In genomic region chr4:52037730-52038108, GRCh38 we compare ENCODE assay signal across 8 cellular contexts. TPM values are rescaled to one million over a fixed set of nuclear protein-coding genes. Genes with fewer than 3 reads are reported as not detected.
A peak's percentile ranks its signal among the peaks of the same experiment; 100 is the strongest.
DNase-seq lines count a peak whose midpoint lies in the region; ATAC-seq lines count a peak whose summit lies in the region.

No MANE protein-coding gene starts in this region.

- H3K9ac ChIP-seq in muscle layer of colon (ENCODE audit: low read length), result peak overlapping the region; percentile 49

- ATAC-seq in GM21367 (IDR thresholded peaks at IDR 0.05; ENCODE audit: unreplicated experiment) (peak; percentile 55), HG03521 (IDR thresholded peaks at IDR 0.05; ENCODE audit: unreplicated experiment) (peak; percentile 43), T-cell (replicated peaks in 1 of 4) (peak; percentile 52 to 68 (median 60))

- H3K9me3 Mint-ChIP-seq in T-cell, result no peaks in the 10 kb centered on the region

- POLR2A ChIA-PET in T-cell (lab: Charles Lee), result no interaction called here

- H3K4me3 ChIP-seq in esophagus (ENCODE audit: low read depth in 1 of 2, low read length in 2 of 2) (peak overlapping the region; percentile 61 to 64), muscle layer of colon (ENCODE audit: low read depth in 1 of 2, low read length in 2 of 2) (peak overlapping the region; percentile 75 to 78), urinary bladder (ENCODE audit: low read depth, low read length) (peak overlapping the region; percentile 97)

- no peaks in the 10 kb centered on the region for H3K36me3 Mint-ChIP-seq in T-cell

- H3K27ac ChIP-seq in esophagus (ENCODE audit: low read depth in 2 of 2, low read length in 1 of 2) (peak overlapping the region; percentile 61 to 81), muscle layer of colon (ENCODE audit: low read depth, low read length) (peak overlapping the region; percentile 76), urinary bladder (ENCODE audit: low read depth) (peak overlapping the region; percentile 32)

- H3K4me1 ChIP-seq in esophagus (ENCODE audit: control insufficient read depth in 2 of 2, insufficient read depth in 2 of 2, low read length in 1 of 2) (no peaks in the 10 kb centered on the region), muscle layer of colon (ENCODE audit: insufficient read depth, low read length) (peaks cover 19% of the 10 kb centered on the region), urinary bladder (ENCODE audit: insufficient read depth) (peaks cover 2% of the 10 kb centered on the region)

- DNase-seq in ELR (ENCODE audit: low read depth) (peak; percentile 41), T-cell (peak in 6 of 34 experiments; percentile 1 to 21 (median 6)), KG1 (lab: John Stamatoyannopoulos, UW) (no peak)

- WGBS in esophagus, 2 donors, result 1% methylated on average over 10 to 27 of the region's 27 CpGs
- whole genome bisulfite sequencing in urinary bladder, result under 1% methylated on average over 27 of the region's 27 CpGs

- peak overlapping the region; percentile 80 to 87 (median 84) for H3K4me3 Mint-ChIP-seq in T-cell

- peaks cover 28 to 32% (median 28%) of the 10 kb centered on the region in 3 donors for H3K4me1 Mint-ChIP-seq in T-cell

- peaks cover 4 to 10% of the 10 kb centered on the region in 2 donors for H3K27me3 Mint-ChIP-seq in T-cell

- H3K9me3 ChIP-seq in esophagus (ENCODE audit: control insufficient read depth in 2 of 2, insufficient read depth in 1 of 2, low read depth in 1 of 2, low read length in 1 of 2) (no peaks in the 10 kb centered on the region), muscle layer of colon (ENCODE audit: low read length) (no peaks in the 10 kb centered on the region)

- CTCF ChIA-PET in T-cell (lab: Charles Lee), result interaction anchor here in 1 of 2 donors (0.6 to 1.6 kb wide), 2 partner anchors 10 to 142 kb away, joined by 3 to 4 read pairs; no protein-coding TSS in a partner anchor

- H3K27me3 ChIP-seq in esophagus (ENCODE audit: control insufficient read depth in 1 of 2, insufficient read depth in 2 of 2, low read length in 2 of 2) (no peaks in the 10 kb centered on the region), muscle layer of colon (ENCODE audit: control insufficient read depth in 1 of 2, insufficient read depth in 2 of 2, low read length in 2 of 2) (no peaks in the 10 kb centered on the region)

- H3K36me3 ChIP-seq in esophagus (ENCODE audit: control insufficient read depth in 2 of 2, insufficient read depth in 2 of 2, low read length in 1 of 2), result no peaks in the 10 kb centered on the region
- H3K36me3 ChIP-seq in muscle layer of colon (ENCODE audit: insufficient read depth, low read length), result no peaks in the 10 kb centered on the region
- H3K36me3 ChIP-seq in urinary bladder (ENCODE audit: insufficient read depth), result no peaks in the 10 kb centered on the region

- peak overlapping the region in 1 of 2 donors; percentile 41 for H3K27ac Mint-ChIP-seq in T-cell

RNA-seq across cellular contexts. Expression of gene SGCB, which starts 0.4 kb away (rescaled TPM):
- 1 to 10 TPM; 5.1 to 8.8 (median 7.7) TPM for total RNA-seq in T-cell
- polyA plus RNA-seq in esophagus, result 1 to 10 TPM; 2.3 to 5.9 TPM
- 78.8 TPM for total RNA-seq in urinary bladder
- 49.2 TPM for polyA plus RNA-seq in urinary bladder

RNA-seq across cellular contexts. Expression of gene SPATA18, which starts 13.4 kb away (rescaled TPM):
- total RNA-seq in T-cell, result under 1 TPM in 2 of 5 donors, not detected in 3; 0.35 to 0.36 TPM
- polyA plus RNA-seq in esophagus, result 1 to 10 TPM; 2.5 to 3.2 TPM
- total RNA-seq in urinary bladder, result 4.0 TPM
- polyA plus RNA-seq in urinary bladder, result 0.96 TPM

RNA-seq across cellular contexts. Expression of gene LRRC66, which starts 17.6 kb away (rescaled TPM):
- total RNA-seq in T-cell (under 1 TPM; 0.13 to 0.47 (median 0.20) TPM), urinary bladder (0.63 TPM)
- polyA plus RNA-seq in esophagus (under 1 TPM; 0.11 to 0.12 TPM), urinary bladder (0.16 TPM)
